8 cellular contexts compared by ENCODE assay signal in genomic region chr2:101341901-101342624, GRCh38.
DNase-seq lines count a peak whose midpoint lies in the region; ATAC-seq, FAIRE-seq and TF ChIP-seq lines count a peak whose summit lies in the region.

No MANE protein-coding gene starts in this region.

- FAIRE-seq in GM18507 (lab: Jason Lieb, UNC): peak; percentile 49

- no peak for ATAC-seq in GM19023 (IDR thresholded peaks at IDR 0.05; ENCODE audit: unreplicated experiment)

- DNase-seq in GM18507 (ENCODE audit: extremely low spot score, insufficient read length, low read depth): peak; percentile 48
- peak; percentile 23 for DNase-seq in NCI-H2227 treated with DMSO at 0.1 percent for 48 hours (lab: John Stamatoyannopoulos, UW)
- DNase-seq in activated CD4-positive, CD25-positive, alpha-beta regulatory T cell treated with anti-CD3 and anti-CD28 coated beads, Interleukin-2, amount 50 U/mL, for 16 hours (ENCODE audit: low read depth, low spot score): peak; percentile 38
- peak; percentile 56 for DNase-seq in central memory CD4-positive, alpha-beta T cell
- peak; percentile 51 for DNase-seq in kidney glomerular epithelial cell (lab: John Stamatoyannopoulos, UW)
- peak; percentile 38 for DNase-seq in stimulated activated CD4-positive, alpha-beta T cell treated with anti-CD3 and anti-CD28 coated beads, Interleukin-2, amount 100 ng/mL, for 4 hours (ENCODE audit: low read depth)

- no peak overlapping the region for H3K27ac ChIP-seq in 22Rv1

- TF ChIP-seq CTCF in 22Rv1 (IDR thresholded peaks at IDR 0.05): peak; percentile 89
